9 cellular contexts compared by ENCODE assay signal in the genomic region with DNA sequence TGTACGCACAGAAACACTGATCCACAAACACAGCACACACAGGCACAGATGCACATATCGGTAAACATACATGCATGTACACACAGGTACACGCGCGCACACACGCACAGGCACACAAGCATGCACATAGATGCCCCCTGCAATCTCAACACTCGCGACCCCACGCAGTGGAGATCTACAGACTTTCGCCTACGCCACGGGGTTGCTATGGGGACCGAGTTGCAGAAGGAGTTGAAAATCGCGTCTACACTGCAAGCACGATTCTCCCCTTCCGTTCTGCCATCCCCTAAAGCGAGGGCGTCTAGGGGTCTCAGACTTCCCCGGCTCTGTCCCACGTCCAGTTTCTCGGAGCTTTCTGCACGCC. TPM values are rescaled to one million over a fixed set of nuclear protein-coding genes. Genes with fewer than 3 reads are reported as not detected.
DNase-seq lines count a peak whose midpoint lies in the region; ATAC-seq, FAIRE-seq and TF ChIP-seq lines count a peak whose summit lies in the region.
"Had no signal": no experiment of that assay in that cellular context is flagged by ENCODE, and none has a peak within 500 bp of the region (broad histone marks: within the 10 kb centered on the region; RNA-seq: fewer than 3 reads in every experiment).

No MANE protein-coding gene starts in this region.

- H3K9me3 ChIP-seq in breast epithelium, result no peaks in the 10 kb centered on the region
- no peaks in the 10 kb centered on the region for H3K9me3 ChIP-seq in colonic mucosa
- H3K9me3 ChIP-seq in muscle layer of duodenum (ENCODE audit: control insufficient read depth in 1 of 2, low read length in 2 of 2), result no peaks in the 10 kb centered on the region
- H3K9me3 ChIP-seq in uterus, result no peaks in the 10 kb centered on the region

- H3K27me3 Mint-ChIP-seq in MCF 10A (ENCODE audit: insufficient read depth, unreplicated experiment), result no peaks in the 10 kb centered on the region

- H3K36me3 ChIP-seq in breast epithelium, result no peaks in the 10 kb centered on the region
- H3K36me3 ChIP-seq in colonic mucosa, result no peaks in the 10 kb centered on the region
- peaks cover 0 to 3% of the 10 kb centered on the region in 2 donors for H3K36me3 ChIP-seq in muscle layer of duodenum (ENCODE audit: control insufficient read depth in 1 of 2, insufficient read depth in 2 of 2, low read length in 2 of 2)
- H3K36me3 ChIP-seq in uterus, result no peaks in the 10 kb centered on the region

- H3K4me3 ChIP-seq in breast epithelium, result peak overlapping the region; percentile 39 to 91 (median 69)
- peak overlapping the region; percentile 31 for H3K4me3 ChIP-seq in colonic mucosa
- peak overlapping the region; percentile 42 to 49 for H3K4me3 ChIP-seq in muscle layer of duodenum (ENCODE audit: low read depth in 1 of 2, low read length in 2 of 2)
- H3K4me3 ChIP-seq in uterus, result peak overlapping the region; percentile 12 to 32

- intact Hi-C loops in breast epithelium (cut with DNase I; ENCODE audit: low total_unique reads) (no loop called here), MCF 10A (cut with micrococcal nuclease) (no loop called here), colonic mucosa (cut with DNase I) (no loop called here), uterus (cut with DNase I; ENCODE audit: low total_unique reads) (no loop called here)

- H3K27ac ChIP-seq in breast epithelium, result peak overlapping the region; percentile 49 to 80
- no peak overlapping the region for H3K27ac ChIP-seq in colonic mucosa
- no peak overlapping the region for H3K27ac ChIP-seq in muscle layer of duodenum (ENCODE audit: low read length)
- peak overlapping the region in 1 of 2 donors; percentile 12 for H3K27ac ChIP-seq in uterus

- TF ChIP-seq POLR2A in breast epithelium (IDR thresholded peaks at IDR 0.05), result no peak
- TF ChIP-seq POLR2A in uterus (IDR thresholded peaks at IDR 0.05), result no peak

- no peak overlapping the region for H3K4me3 Mint-ChIP-seq in MCF 10A (ENCODE audit: unreplicated experiment)

- no peaks in the 10 kb centered on the region for H3K4me1 ChIP-seq in breast epithelium
- peaks cover 5% of the 10 kb centered on the region for H3K4me1 ChIP-seq in colonic mucosa
- peaks cover 0 to 6% of the 10 kb centered on the region in 2 donors for H3K4me1 ChIP-seq in muscle layer of duodenum (ENCODE audit: control insufficient read depth in 1 of 2, insufficient read depth in 2 of 2, low read length in 2 of 2)
- H3K4me1 ChIP-seq in uterus, result peaks cover 5 to 11% of the 10 kb centered on the region in 2 donors

- H3K27ac Mint-ChIP-seq in MCF 10A (ENCODE audit: low read depth, unreplicated experiment), result no peak overlapping the region

- H3K9me3 Mint-ChIP-seq in MCF 10A (ENCODE audit: unreplicated experiment), result no peaks in the 10 kb centered on the region

- no peaks in the 10 kb centered on the region for H3K36me3 Mint-ChIP-seq in MCF 10A (ENCODE audit: insufficient read depth, unreplicated experiment)

- BruUV-seq in MCF 10A (replicated peaks; lab: Mats Ljungman, UMichigan), result no TSS peak

- no peaks in the 10 kb centered on the region for H3K4me1 Mint-ChIP-seq in MCF 10A (ENCODE audit: insufficient read depth, unreplicated experiment)

- H3K27me3 ChIP-seq in breast epithelium, result no peaks in the 10 kb centered on the region
- peaks cover 7% of the 10 kb centered on the region for H3K27me3 ChIP-seq in colonic mucosa
- H3K27me3 ChIP-seq in muscle layer of duodenum (ENCODE audit: low read depth, low read length), result peaks cover 32% of the 10 kb centered on the region
- peaks cover 2 to 4% of the 10 kb centered on the region in 2 donors for H3K27me3 ChIP-seq in uterus

- H3K9ac ChIP-seq in colonic mucosa (ENCODE audit: low read depth in 2 of 2, low read length in 2 of 2), result peak overlapping the region in 1 of 2 donors; percentile 8

- POLR2A ChIA-PET in MCF 10A (lab: Yijun Ruan, JAX), result interaction anchor here (1.9 kb wide), 1 partner anchor 10 kb away, joined by 11 read pairs; a partner anchor contains a TSS

- CTCF ChIA-PET in MCF 10A (lab: Yijun Ruan, JAX), result interaction anchor here (1.0 kb wide), 2 partner anchors 41 to 251 kb away, joined by 3 read pairs; a partner anchor contains a TSS

- ATAC-seq in GM19328 (IDR thresholded peaks at IDR 0.05; ENCODE audit: unreplicated experiment), result no peak
- ATAC-seq in HG02938 (IDR thresholded peaks at IDR 0.05; ENCODE audit: unreplicated experiment), result no peak
- ATAC-seq: HCT116 had no signal

- no peak for FAIRE-seq in RCC 7860 (lab: Jason Lieb, UNC)

- TF ChIP-seq CTCF in breast epithelium (IDR thresholded peaks at IDR 0.05), result no peak
- no peak for TF ChIP-seq CTCF in MCF 10A (IDR thresholded peaks at IDR 0.05; ENCODE audit: unreplicated experiment)
- TF ChIP-seq CTCF in colonic mucosa (IDR thresholded peaks at IDR 0.05), result no peak
- no peak for TF ChIP-seq CTCF in uterus (IDR thresholded peaks at IDR 0.05)

- DNase-seq in breast epithelium (ENCODE audit: low spot score in 2 of 2) (no peak), MCF 10A (ENCODE audit: unreplicated experiment) (no peak), colonic mucosa (no peak), uterus (no peak), RCC 7860 (ENCODE audit: low spot score) (no peak)

RNA-seq across cellular contexts. Expression of a gene that starts 0.8 kb away (rescaled TPM):
- total RNA-seq in breast epithelium (1 to 10 TPM in 2 of 3 donors, not detected in 1; 7.3 to 9.5 TPM), MCF 10A (2022) (not detected in 2 replicates), colonic mucosa (under 1 TPM in 1 of 2 donors, not detected in 1; 0.21 TPM), uterus (1 to 10 TPM in 2 of 4 donors, not detected in 2; 3.2 to 5.9 TPM)

RNA-seq across cellular contexts. Expression of a gene that starts 9.2 kb away (rescaled TPM):
- total RNA-seq in breast epithelium (10 to 100 TPM; 17.0 to 17.7 (median 17.3) TPM), MCF 10A (2022) (56.5 and 60.3 TPM in 2 replicates), colonic mucosa (10 to 100 TPM; 38.1 to 48.9 TPM), uterus (10 to 100 TPM in 2 of 4 donors, 1 to 10 TPM in 2; 3.3 to 20.9 (median 11.7) TPM)

Comparison
In these comparisons a context has a peak if more than half of its experiments do, and no peak if none do; other contexts are left out.
1. H3K27ac ChIP-seq: peak in breast epithelium (2 of 2); none in colonic mucosa (single experiment) and muscle layer of duodenum (single experiment).
2. Peak in every context shown above with its lines, with median percentiles within 50 percentile points of each other: H3K4me3 ChIP-seq.